Comparison of ENCODE assay signal across 13 cellular contexts in the genomic region with DNA sequence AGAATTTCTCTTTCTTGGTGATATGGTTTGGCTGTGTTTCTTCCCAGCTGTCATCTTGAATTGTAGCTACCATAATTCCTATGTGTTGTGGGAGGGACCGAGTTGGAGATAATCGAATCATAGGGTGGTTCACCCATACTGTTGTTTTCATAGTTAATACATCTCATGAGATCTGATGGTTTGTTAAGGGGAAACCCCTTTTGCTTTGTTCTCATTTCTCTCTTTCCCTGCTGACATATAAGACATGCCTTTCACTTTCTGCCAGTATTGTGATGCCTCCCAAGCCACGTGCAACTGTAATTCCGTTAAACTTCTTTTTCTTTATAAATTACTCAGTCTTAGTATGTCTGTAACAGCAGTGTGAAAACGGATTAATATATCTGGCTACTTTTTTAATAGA.
"Had no signal": no experiment of that assay in that cellular context is flagged by ENCODE, and none has a peak within 500 bp of the region (broad histone marks: within the 10 kb centered on the region; RNA-seq: fewer than 3 reads in every experiment).

No MANE protein-coding gene starts in this region.

- H3K27me3 ChIP-seq: gastrocnemius medialis, heart left ventricle, left lung, tibial nerve had no signal

- H3K4me1 Mint-ChIP-seq: activated CD4-positive, alpha-beta T cell treated with anti-CD3 and anti-CD28 coated beads, Interleukin-2, amount 10 ng/mL, durations not matched to agents 24 days and 14 days; WTC11 had no signal

- H3K9me3 ChIP-seq: gastrocnemius medialis, heart left ventricle, left lung, tibial nerve had no signal

- ATAC-seq: esophagus mucosa, gastrocnemius medialis, heart left ventricle, left lung, WTC11 had no signal

- H3K27me3 Mint-ChIP-seq: activated CD4-positive, alpha-beta T cell treated with anti-CD3 and anti-CD28 coated beads, Interleukin-2, amount 10 ng/mL, durations not matched to agents 24 days and 14 days; dendritic cell treated with granulocyte-macrophage colony-stimulating factor and Interleukin-4, amounts not matched to agents 40 ng/mL and 50 ng/mL, for 4 days had no signal

- H3K36me3 Mint-ChIP-seq: WTC11 had no signal

- H3K4me3 ChIP-seq: gastrocnemius medialis, heart left ventricle, left lung, tibial nerve had no signal

- H3K4me1 ChIP-seq: gastrocnemius medialis, heart left ventricle, left lung, tibial nerve had no signal

- H3K36me3 ChIP-seq: gastrocnemius medialis, heart left ventricle, left lung, tibial nerve had no signal

- H3K27ac ChIP-seq: gastrocnemius medialis, heart left ventricle, left lung, tibial nerve had no signal

- H3K9me3 Mint-ChIP-seq: WTC11 had no signal

- H3K27ac Mint-ChIP-seq: activated CD4-positive, alpha-beta T cell treated with anti-CD3 and anti-CD28 coated beads, Interleukin-2, amount 10 ng/mL, durations not matched to agents 24 days and 14 days; dendritic cell treated with granulocyte-macrophage colony-stimulating factor and Interleukin-4, amounts not matched to agents 40 ng/mL and 50 ng/mL, for 4 days; WTC11 had no signal

- H3K4me3 Mint-ChIP-seq: activated CD4-positive, alpha-beta T cell treated with anti-CD3 and anti-CD28 coated beads, Interleukin-2, amount 10 ng/mL, durations not matched to agents 24 days and 14 days; dendritic cell treated with granulocyte-macrophage colony-stimulating factor and Interleukin-4, amounts not matched to agents 40 ng/mL and 50 ng/mL, for 4 days; WTC11 had no signal

- DNase-seq: activated CD4-positive, alpha-beta T cell treated with anti-CD3 and anti-CD28 coated beads, Interleukin-2, amount 10 ng/mL, durations not matched to agents 24 days and 14 days; activated naive CD4-positive, alpha-beta T cell; effector CD8-positive, alpha-beta T cell; gastrocnemius medialis; heart left ventricle; left lung; occipital lobe; retina; stimulated activated naive CD4-positive, alpha-beta T cell treated with Interleukin-2 at 50 U/mL for 16 hours had no signal
